1 cellular context compared by ENCODE assay signal in genomic region chrX:46836701-46837542, GRCh38.
A peak's percentile ranks its signal among the peaks of the same experiment; 100 is the strongest.
TF ChIP-seq lines count a peak whose summit lies in the region.

Gene RP2, plus strand, starts transcription at chrX:46837043. Its CDS starts 58 bp downstream, at chrX:46837101.

TF ChIP-seq in HepG2, 621 proteins besides CTCF, POLR2A, EP300 and RAD21 (continued from another document and continues in another):
- TF ChIP-seq PRDM4 (CRISPR knock-in tag; IDR thresholded peaks at IDR 0.05; ENCODE audit: borderline replicate concordance) (no peak), LCORL (IDR thresholded peaks at IDR 0.05) (no peak), LCORL (CRISPR knock-in tag; IDR thresholded peaks at IDR 0.05) (peak; percentile 24; the same call in 1 of the 2 replicates), RELA (CRISPR knock-in tag; IDR thresholded peaks at IDR 0.05) (no peak), GABPA (IDR thresholded peaks at IDR 0.05; ENCODE audit: low read depth, low read length) (no peak), GABPA (CRISPR knock-in tag; IDR thresholded peaks at IDR 0.05; ENCODE audit: low read depth) (peak; percentile 32), KDM3A (CRISPR knock-in tag; IDR thresholded peaks at IDR 0.05; ENCODE audit: low read depth) (no peak), RXRA (CRISPR knock-in tag; IDR thresholded peaks at IDR 0.05) (peak; percentile 51; the same call in 1 of the 2 replicates), XBP1 (CRISPR knock-in tag; IDR thresholded peaks at IDR 0.05) (no peak), ZSCAN21 (CRISPR knock-in tag; IDR thresholded peaks at IDR 0.05; ENCODE audit: borderline replicate concordance) (no peak), ZSCAN22 (CRISPR knock-in tag; IDR thresholded peaks at IDR 0.05) (no peak), THAP7 (CRISPR knock-in tag; IDR thresholded peaks at IDR 0.05) (no peak), ZSCAN25 (CRISPR knock-in tag; IDR thresholded peaks at IDR 0.05) (0 out of 2 replicates have a peak, but pooled peaks have one; percentile 23), FOXK2 (IDR thresholded peaks at IDR 0.05) (no peak), ZNF468 (CRISPR knock-in tag; IDR thresholded peaks at IDR 0.05) (no peak), ZNF350 (CRISPR knock-in tag; IDR thresholded peaks at IDR 0.05; ENCODE audit: borderline replicate concordance, low read depth) (0 out of 2 replicates have a peak, but pooled peaks have one; percentile 15), DNMT1 (CRISPR knock-in tag; IDR thresholded peaks at IDR 0.05) (no peak), MIER3 (CRISPR knock-in tag; IDR thresholded peaks at IDR 0.05; ENCODE audit: borderline replicate concordance) (no peak), ZBTB44 (CRISPR knock-in tag; IDR thresholded peaks at IDR 0.05) (no peak), UBTF (CRISPR knock-in tag; IDR thresholded peaks at IDR 0.05) (peak; percentile 67; the same call in 1 of the 2 replicates), ZBTB25 (CRISPR knock-in tag; IDR thresholded peaks at IDR 0.05) (no peak), SIN3B (IDR thresholded peaks at IDR 0.05; ENCODE audit: low read length) (no peak), SALL1 (CRISPR knock-in tag; IDR thresholded peaks at IDR 0.05) (peak; percentile 60; the same call in 1 of the 2 replicates), NRL (CRISPR knock-in tag; IDR thresholded peaks at IDR 0.05; ENCODE audit: borderline replicate concordance) (no peak), HMGA1 (CRISPR knock-in tag; conservative IDR thresholded peaks at IDR 0.05) (no peak), ZNF263 (CRISPR knock-in tag; IDR thresholded peaks at IDR 0.05) (no peak), NR2F6 (IDR thresholded peaks at IDR 0.05) (no peak), NR2F6 (CRISPR knock-in tag; IDR thresholded peaks at IDR 0.05) (no peak), KLF13 (CRISPR knock-in tag; IDR thresholded peaks at IDR 0.05) (no peak), ZNF280B (CRISPR knock-in tag; IDR thresholded peaks at IDR 0.05; ENCODE audit: borderline replicate concordance) (no peak), PHB2 (IDR thresholded peaks at IDR 0.05; ENCODE audit: partially characterized antibody) (no peak), ZNF574 (CRISPR knock-in tag; IDR thresholded peaks at IDR 0.05) (peak; percentile 71), DRAP1 (CRISPR knock-in tag; IDR thresholded peaks at IDR 0.05) (peak; percentile 74), ZNF547 (CRISPR knock-in tag; IDR thresholded peaks at IDR 0.05) (no peak), FOXP4 (CRISPR knock-in tag; IDR thresholded peaks at IDR 0.05) (0 out of 2 replicates have a peak, but pooled peaks have one; percentile 31), ELF1 (CRISPR knock-in tag; IDR thresholded peaks at IDR 0.05) (0 out of 2 replicates have a peak, but pooled peaks have one; percentile 64), KLF6 (CRISPR knock-in tag; IDR thresholded peaks at IDR 0.05) (0 out of 2 replicates have a peak, but pooled peaks have one; percentile 56), SOX6 (IDR thresholded peaks at IDR 0.05) (no peak), SOX6 (CRISPR knock-in tag; IDR thresholded peaks at IDR 0.05) (peak; percentile 25; the same call in 1 of the 2 replicates), ZNF549 (CRISPR knock-in tag; IDR thresholded peaks at IDR 0.05) (no peak), KLF15 (CRISPR knock-in tag; IDR thresholded peaks at IDR 0.05; ENCODE audit: borderline replicate concordance) (no peak), ZNF253 (CRISPR knock-in tag; IDR thresholded peaks at IDR 0.05; ENCODE audit: borderline replicate concordance) (no peak), DR1 (CRISPR knock-in tag; IDR thresholded peaks at IDR 0.05) (peak; percentile 43; the same call in 1 of the 2 replicates), RNF2 (conservative IDR thresholded peaks at IDR 0.05; ENCODE audit: low read depth) (no peak), ZUFSP (CRISPR knock-in tag; IDR thresholded peaks at IDR 0.05; ENCODE audit: borderline replicate concordance) (no peak), ZNF20 (CRISPR knock-in tag; IDR thresholded peaks at IDR 0.05) (no peak), AHR (CRISPR knock-in tag; IDR thresholded peaks at IDR 0.05) (no peak), PRPF4 (IDR thresholded peaks at IDR 0.05; ENCODE audit: low read depth, low read length, poor library complexity, severe bottlenecking) (no peak), ZNF766 (CRISPR knock-in tag; IDR thresholded peaks at IDR 0.05; ENCODE audit: borderline replicate concordance) (no peak)
